ENCODE assay signal across 8 cellular contexts in genomic region chr10:100148353-100149211, GRCh38. TPM values are rescaled to one million over a fixed set of nuclear protein-coding genes. Genes with fewer than 3 reads are reported as not detected.
DNase-seq lines count a peak whose midpoint lies in the region; ATAC-seq and TF ChIP-seq lines count a peak whose summit lies in the region.

No MANE protein-coding gene starts in this region.

- in situ Hi-C loops in GM13976 (cut with MboI; ENCODE audit: low sequenced_read_pairs, unreplicated experiment): no loop called here

- H3K4me3 ChIP-seq in MG63: no peak overlapping the region

- H3K36me3 ChIP-seq in MG63: peaks cover 28% of the 10 kb centered on the region

- no peak for TF ChIP-seq CTCF in GM13976 (IDR thresholded peaks at IDR 0.05; ENCODE audit: borderline replicate concordance, control extremely low read depth, extremely low read depth, insufficient read depth, missing control alignments)

- H3K9me3 ChIP-seq in MG63: no peaks in the 10 kb centered on the region

- DNase-seq in GM13976 (ENCODE audit: low spot score) (peak; percentile 64), RKO (ENCODE audit: low spot score) (peak; percentile 76), germinal center (ENCODE audit: low spot score) (peak; percentile 32), NCI-H2081 (lab: John Stamatoyannopoulos, UW) (no peak), dermis blood vessel endothelial cell (no peak), MG63 (no peak), NCI-H2029 (lab: John Stamatoyannopoulos, UW) (no peak)

- no peaks in the 10 kb centered on the region for H3K27me3 ChIP-seq in MG63

- peak; percentile 68 for ATAC-seq in HG02610 (IDR thresholded peaks at IDR 0.05; ENCODE audit: unreplicated experiment)

RNA-seq across cellular contexts. Expression of gene ERLIN1, which starts 37.2 kb away (rescaled TPM):
- total RNA-seq in dermis blood vessel endothelial cell: 32.8 and 62.6 TPM in 2 replicates
- total RNA-seq in MG63 (2014; rRNA removed; shearing (Covaris generic); ENCODE audit: low replicate concordance): 38.4 and 47.2 TPM in 2 replicates

Comparison
In these comparisons a context has a peak if more than half of its experiments do, and no peak if none do; other contexts are left out.
1. DNase-seq: peak in GM13976 (single experiment), RKO (single experiment) and germinal center (single experiment); none in NCI-H2081 (0 of 2), dermis blood vessel endothelial cell (single experiment), MG63 (single experiment) and NCI-H2029 (single experiment).